8 cellular contexts compared by ENCODE assay signal in genomic region chr2:106542730-106543359, GRCh38. TPM values are rescaled to one million over a fixed set of nuclear protein-coding genes. Genes with fewer than 3 reads are reported as not detected.
DNase-seq lines count a peak whose midpoint lies in the region; ATAC-seq and TF ChIP-seq lines count a peak whose summit lies in the region.

No MANE protein-coding gene starts in this region.

- no peak for TF ChIP-seq POLR2A in heart left ventricle (IDR thresholded peaks at IDR 0.05)

- H3K27me3 ChIP-seq in HAP-1 (ENCODE audit: low read depth) (no peaks in the 10 kb centered on the region), heart left ventricle (peaks cover 0 to 23% (median 4%) of the 10 kb centered on the region in 9 donors), aorta (ENCODE audit: control insufficient read depth in 1 of 2, insufficient read depth in 2 of 2, low read length in 1 of 2) (no peaks in the 10 kb centered on the region)

- peak; percentile 97 for ATAC-seq in SK-N-SH treated with all-trans-retinoic acid at 6 μM for 48 hours
- ATAC-seq in heart left ventricle, result peak; percentile 58 to 88 (median 80)
- peak; percentile 88 for ATAC-seq in aorta (ENCODE audit: low FRiP score)

- no peaks in the 10 kb centered on the region for H3K9me3 Mint-ChIP-seq in activated naive CD8-positive, alpha-beta T cell (ENCODE audit: low read depth)

- no peak overlapping the region for H3K4me3 ChIP-seq in HAP-1
- peak overlapping the region in 9 of 12 donors; percentile 18 to 38 (median 29) for H3K4me3 ChIP-seq in heart left ventricle
- H3K4me3 ChIP-seq in aorta (ENCODE audit: low read length in 2 of 2), result no peak overlapping the region

- H3K36me3 ChIP-seq in HAP-1 (replicated peaks) (no peaks in the 10 kb centered on the region), heart left ventricle (no peaks in the 10 kb centered on the region), aorta (ENCODE audit: control insufficient read depth in 1 of 2, insufficient read depth in 2 of 2, low read length in 1 of 2) (no peaks in the 10 kb centered on the region)

- peaks cover 2% of the 10 kb centered on the region for H3K4me1 Mint-ChIP-seq in activated naive CD8-positive, alpha-beta T cell (ENCODE audit: low read depth)

- intact Hi-C loops in heart left ventricle (cut with DNase I) (loop anchor here in 9 of 10 donors (1.0 to 10.0 kb wide), 8 partner anchors 278 to 966 kb away; no protein-coding TSS in a partner anchor), aorta (cut with DNase I) (loop anchor here (5.0 kb wide), 2 partner anchors 39 to 436 kb away; no protein-coding TSS in a partner anchor)

- no peaks in the 10 kb centered on the region for H3K4me1 ChIP-seq in HAP-1
- peaks cover 0 to 22% (median 0%) of the 10 kb centered on the region in 12 donors for H3K4me1 ChIP-seq in heart left ventricle
- no peaks in the 10 kb centered on the region for H3K4me1 ChIP-seq in aorta (ENCODE audit: control insufficient read depth in 1 of 2, insufficient read depth in 2 of 2, low read length in 2 of 2)

- H3K27ac Mint-ChIP-seq in activated naive CD8-positive, alpha-beta T cell, result no peak overlapping the region

- H3K36me3 Mint-ChIP-seq in activated naive CD8-positive, alpha-beta T cell, result no peaks in the 10 kb centered on the region

- WGBS in heart left ventricle, 4 donors, result 13 to 16% (median 14%) methylated on average over 24 of the region's 24 CpGs
- 11 to 12% methylated on average over 24 of the region's 24 CpGs for WGBS in aorta, 2 donors

- no peak overlapping the region for H3K27ac ChIP-seq in heart left ventricle
- H3K27ac ChIP-seq in aorta (ENCODE audit: low read depth in 1 of 2, low read length in 2 of 2), result no peak overlapping the region

- DNase-seq in GM03348 (ENCODE audit: low spot score) (peak; percentile 84), HAP-1 (ENCODE audit: low spot score in 2 of 2) (peak; percentile 37 to 81), M059J (ENCODE audit: low read depth) (peak; percentile 35), heart left ventricle (peak; percentile 45 to 71 (median 61)), renal cortical epithelial cell (ENCODE audit: low read depth) (peak; percentile 23), aorta (peak; percentile 71 to 89)

- H3K4me3 Mint-ChIP-seq in activated naive CD8-positive, alpha-beta T cell, result peak overlapping the region; percentile 78

- TF ChIP-seq CTCF in heart left ventricle (IDR thresholded peaks at IDR 0.05), result peak; percentile 83 to 98 (median 92)

- in situ Hi-C loops in HAP-1 (cut with MboI; ENCODE audit: low sequenced_read_pairs), result loop anchor here (25.0 kb wide), 1 partner anchor 1181 kb away; no protein-coding TSS in a partner anchor

- peaks cover 13% of the 10 kb centered on the region for H3K27me3 Mint-ChIP-seq in activated naive CD8-positive, alpha-beta T cell

- H3K9me3 ChIP-seq in HAP-1, result no peaks in the 10 kb centered on the region
- no peaks in the 10 kb centered on the region for H3K9me3 ChIP-seq in heart left ventricle
- H3K9me3 ChIP-seq in aorta (ENCODE audit: control insufficient read depth, low read length), result no peaks in the 10 kb centered on the region

TF ChIP-seq in SK-N-SH treated with all-trans-retinoic acid at 6 μM for 48 hours, 23 proteins besides CTCF, POLR2A, EP300 and RAD21:
- TF ChIP-seq, protein P1, sequence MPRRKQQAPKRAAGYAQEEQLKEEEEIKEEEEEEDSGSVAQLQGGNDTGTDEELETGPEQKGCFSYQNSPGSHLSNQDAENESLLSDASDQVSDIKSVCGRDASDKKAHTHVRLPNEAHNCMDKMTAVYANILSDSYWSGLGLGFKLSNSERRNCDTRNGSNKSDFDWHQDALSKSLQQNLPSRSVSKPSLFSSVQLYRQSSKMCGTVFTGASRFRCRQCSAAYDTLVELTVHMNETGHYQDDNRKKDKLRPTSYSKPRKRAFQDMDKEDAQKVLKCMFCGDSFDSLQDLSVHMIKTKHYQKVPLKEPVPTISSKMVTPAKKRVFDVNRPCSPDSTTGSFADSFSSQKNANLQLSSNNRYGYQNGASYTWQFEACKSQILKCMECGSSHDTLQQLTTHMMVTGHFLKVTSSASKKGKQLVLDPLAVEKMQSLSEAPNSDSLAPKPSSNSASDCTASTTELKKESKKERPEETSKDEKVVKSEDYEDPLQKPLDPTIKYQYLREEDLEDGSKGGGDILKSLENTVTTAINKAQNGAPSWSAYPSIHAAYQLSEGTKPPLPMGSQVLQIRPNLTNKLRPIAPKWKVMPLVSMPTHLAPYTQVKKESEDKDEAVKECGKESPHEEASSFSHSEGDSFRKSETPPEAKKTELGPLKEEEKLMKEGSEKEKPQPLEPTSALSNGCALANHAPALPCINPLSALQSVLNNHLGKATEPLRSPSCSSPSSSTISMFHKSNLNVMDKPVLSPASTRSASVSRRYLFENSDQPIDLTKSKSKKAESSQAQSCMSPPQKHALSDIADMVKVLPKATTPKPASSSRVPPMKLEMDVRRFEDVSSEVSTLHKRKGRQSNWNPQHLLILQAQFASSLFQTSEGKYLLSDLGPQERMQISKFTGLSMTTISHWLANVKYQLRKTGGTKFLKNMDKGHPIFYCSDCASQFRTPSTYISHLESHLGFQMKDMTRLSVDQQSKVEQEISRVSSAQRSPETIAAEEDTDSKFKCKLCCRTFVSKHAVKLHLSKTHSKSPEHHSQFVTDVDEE (CRISPR knock-in tag; IDR thresholded peaks at IDR 0.05), result no peak
- TF ChIP-seq, protein P2, sequence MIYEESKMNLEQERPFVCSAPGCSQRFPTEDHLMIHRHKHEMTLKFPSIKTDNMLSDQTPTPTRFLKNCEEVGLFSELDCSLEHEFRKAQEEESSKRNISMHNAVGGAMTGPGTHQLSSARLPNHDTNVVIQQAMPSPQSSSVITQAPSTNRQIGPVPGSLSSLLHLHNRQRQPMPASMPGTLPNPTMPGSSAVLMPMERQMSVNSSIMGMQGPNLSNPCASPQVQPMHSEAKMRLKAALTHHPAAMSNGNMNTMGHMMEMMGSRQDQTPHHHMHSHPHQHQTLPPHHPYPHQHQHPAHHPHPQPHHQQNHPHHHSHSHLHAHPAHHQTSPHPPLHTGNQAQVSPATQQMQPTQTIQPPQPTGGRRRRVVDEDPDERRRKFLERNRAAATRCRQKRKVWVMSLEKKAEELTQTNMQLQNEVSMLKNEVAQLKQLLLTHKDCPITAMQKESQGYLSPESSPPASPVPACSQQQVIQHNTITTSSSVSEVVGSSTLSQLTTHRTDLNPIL (CRISPR knock-in tag; IDR thresholded peaks at IDR 0.05; ENCODE audit: low read depth), result no peak
- TF ChIP-seq ZNF8 (CRISPR knock-in tag; IDR thresholded peaks at IDR 0.05), result no peak
- no peak for TF ChIP-seq ZNF565 (CRISPR knock-in tag; conservative IDR thresholded peaks at IDR 0.05; ENCODE audit: low read depth)

RNA-seq across cellular contexts. Expression of gene CD8B2, which starts 55.7 kb away (rescaled TPM):
- 0.10 TPM in 1 of 2 replicates, not detected in the other for total RNA-seq in M059J (2014; rRNA removed; shearing (Covaris generic))
- under 1 TPM in 1 of 9 donors, not detected in 8; 0.21 TPM for total RNA-seq in heart left ventricle
- polyA plus RNA-seq in heart left ventricle, result not detected
- not detected in 2 replicates for total RNA-seq in renal cortical epithelial cell
- total RNA-seq in aorta, result under 1 TPM; 0.09 to 0.10 TPM
- under 1 TPM in 1 of 2 donors, not detected in 1; 0.50 TPM for polyA plus RNA-seq in aorta

Comparison
In these comparisons a context has a peak if more than half of its experiments do, and no peak if none do; other contexts are left out.
1. DNase-seq: peak in every context shown above with its lines; median percentile 84 in GM03348; 80 in aorta; 61 in heart left ventricle; 59 in HAP-1; 35 in M059J; 23 in renal cortical epithelial cell.
2. H3K4me3 ChIP-seq: peak in heart left ventricle (9 of 12); none in HAP-1 (single experiment) and aorta (0 of 2).
3. Peak in every context shown above with its lines, with median percentiles within 50 percentile points of each other: ATAC-seq.